Comparison of ENCODE assay signal across 20 cellular contexts in the genomic region with DNA sequence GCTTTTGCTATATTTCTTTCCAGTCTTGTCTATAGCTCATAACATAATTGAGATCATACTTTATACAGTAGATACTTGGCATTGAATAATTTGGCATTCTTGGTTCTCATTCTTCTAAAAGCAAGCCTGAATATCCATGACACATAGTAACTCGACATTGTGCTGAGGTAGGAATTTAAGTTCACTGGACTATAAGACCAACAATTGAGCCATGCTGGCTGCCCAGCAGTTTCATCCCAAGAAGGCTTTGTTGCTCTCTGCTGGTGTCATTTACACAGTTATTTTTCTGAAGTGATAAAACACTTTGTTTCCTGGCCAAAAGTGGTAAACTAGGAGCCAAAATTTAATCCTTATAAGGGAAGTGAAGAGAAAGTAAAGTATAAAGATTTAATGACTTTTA.
DNase-seq lines count a peak whose midpoint lies in the region; ATAC-seq and TF ChIP-seq lines count a peak whose summit lies in the region.
"Had no signal": no experiment of that assay in that cellular context is flagged by ENCODE, and none has a peak within 500 bp of the region (broad histone marks: within the 10 kb centered on the region; RNA-seq: fewer than 3 reads in every experiment).

No MANE protein-coding gene starts in this region.

- H3K9ac ChIP-seq in subcutaneous abdominal adipose tissue (ENCODE audit: low read length in 5 of 5), result no peak overlapping the region

- 48 to 54% methylated on average over 1 of the region's 1 CpG for WGBS in body of pancreas, 2 donors

- intact Hi-C loops in MCF 10A (cut with micrococcal nuclease) (no loop called here), breast epithelium (cut with DNase I; ENCODE audit: low total_unique reads) (no loop called here), body of pancreas (cut with DNase I) (no loop called here)

- H3K36me3 Mint-ChIP-seq in MCF 10A (ENCODE audit: insufficient read depth, unreplicated experiment), result no peaks in the 10 kb centered on the region
- H3K36me3 Mint-ChIP-seq: CD4-positive, CD25-positive, alpha-beta regulatory T cell had no signal

- H3K4me1 Mint-ChIP-seq in MCF 10A (ENCODE audit: insufficient read depth, unreplicated experiment), result peaks cover 20% of the 10 kb centered on the region
- H3K4me1 Mint-ChIP-seq: B cell; CD4-positive, CD25-positive, alpha-beta regulatory T cell had no signal

- peak overlapping the region; percentile 67 for H3K27ac Mint-ChIP-seq in MCF 10A (ENCODE audit: low read depth, unreplicated experiment)
- H3K27ac Mint-ChIP-seq: B cell; CD4-positive, CD25-positive, alpha-beta regulatory T cell had no signal

- no peaks in the 10 kb centered on the region for H3K9me3 Mint-ChIP-seq in MCF 10A (ENCODE audit: unreplicated experiment)

- POLR2A ChIA-PET in MCF 10A (lab: Yijun Ruan, JAX), result interaction anchor here (0.6 to 2.2 kb wide), 6 partner anchors 11 to 338 kb away, joined by 3 to 7 read pairs (median 3); no protein-coding TSS in a partner anchor

- CTCF ChIA-PET in MCF 10A (lab: Yijun Ruan, JAX), result interaction anchor here (0.7 to 2.0 kb wide), 4 partner anchors 178 to 272 kb away, joined by 3 to 7 read pairs (median 3); no protein-coding TSS in a partner anchor

- no peak overlapping the region for H3K4me3 ChIP-seq in breast epithelium
- no peak overlapping the region for H3K4me3 ChIP-seq in cardiac fibroblast (replicated peaks in 1 of 2; ENCODE audit: low read depth in 2 of 2, low read length in 2 of 2)
- H3K4me3 ChIP-seq in subcutaneous abdominal adipose tissue (ENCODE audit: low read depth in 1 of 5, low read length in 5 of 5), result no peak overlapping the region
- H3K4me3 ChIP-seq in body of pancreas, result no peak overlapping the region
- H3K4me3 ChIP-seq: Peyer's patch had no signal

- TF ChIP-seq POLR2A in breast epithelium (IDR thresholded peaks at IDR 0.05) (no peak), body of pancreas (IDR thresholded peaks at IDR 0.05) (no peak)

- DNase-seq in MCF 10A (ENCODE audit: unreplicated experiment) (no peak), breast epithelium (ENCODE audit: low spot score in 2 of 2) (no peak), cardiac fibroblast (ENCODE audit: low read depth in 2 of 2) (peak; percentile 38 to 55), iris pigment epithelial cell (ENCODE audit: low read depth) (peak; percentile 20), body of pancreas (no peak), cerebellar cortex (ENCODE audit: low spot score) (no peak)
- no peak for DNase-seq in activated CD8-positive, alpha-beta memory T cell treated with anti-CD3 and anti-CD28 coated beads, Interleukin-2, amount 50 U/mL, for 4 hours
- DNase-seq: CD4-positive, CD25-positive, alpha-beta regulatory T cell; KG1; MM.1S; NCI-H1105; NCI-H1694 treated with DMSO at 0.1 percent for 48 hours; NCI-H2107; NCI-H2227 treated with DMSO at 0.1 percent for 48 hours; NCI-H524 treated with DMSO at 0.1 percent for 48 hours; Peyer's patch; SHP77 had no signal

- no peak for ATAC-seq in body of pancreas

- H3K9me3 ChIP-seq in breast epithelium (no peaks in the 10 kb centered on the region), subcutaneous abdominal adipose tissue (ENCODE audit: control insufficient read depth in 5 of 5, low read length in 5 of 5) (no peaks in the 10 kb centered on the region), body of pancreas (no peaks in the 10 kb centered on the region)
- H3K9me3 ChIP-seq: Peyer's patch had no signal

- no peak overlapping the region for H3K4me3 Mint-ChIP-seq in MCF 10A (ENCODE audit: unreplicated experiment)
- H3K4me3 Mint-ChIP-seq: B cell; CD4-positive, CD25-positive, alpha-beta regulatory T cell had no signal

- H3K27me3 Mint-ChIP-seq in MCF 10A (ENCODE audit: insufficient read depth, unreplicated experiment), result no peaks in the 10 kb centered on the region
- H3K27me3 Mint-ChIP-seq: B cell; CD4-positive, CD25-positive, alpha-beta regulatory T cell had no signal

- no peaks in the 10 kb centered on the region for H3K36me3 ChIP-seq in breast epithelium
- H3K36me3 ChIP-seq in subcutaneous abdominal adipose tissue (ENCODE audit: control insufficient read depth in 5 of 5, insufficient read depth in 5 of 5, low read length in 5 of 5), result no peaks in the 10 kb centered on the region
- H3K36me3 ChIP-seq in body of pancreas (replicated peaks in 1 of 2; ENCODE audit: insufficient read depth in 1 of 2, low read depth in 2 of 2), result no peaks in the 10 kb centered on the region
- H3K36me3 ChIP-seq: Peyer's patch had no signal

- H3K27me3 ChIP-seq in breast epithelium, result no peaks in the 10 kb centered on the region
- H3K27me3 ChIP-seq in subcutaneous abdominal adipose tissue (ENCODE audit: control insufficient read depth in 5 of 5, insufficient read depth in 4 of 5, low read length in 5 of 5), result no peaks in the 10 kb centered on the region
- H3K27me3 ChIP-seq in body of pancreas, result no peaks in the 10 kb centered on the region
- H3K27me3 ChIP-seq: Peyer's patch had no signal

- H3K27ac ChIP-seq in breast epithelium, result peak overlapping the region in 1 of 2 donors; percentile 52
- H3K27ac ChIP-seq in subcutaneous abdominal adipose tissue (ENCODE audit: low read depth, low read length), result peak overlapping the region; percentile 66
- no peak overlapping the region for H3K27ac ChIP-seq in body of pancreas
- H3K27ac ChIP-seq: 22Rv1, Peyer's patch had no signal

- no peaks in the 10 kb centered on the region for H3K4me1 ChIP-seq in breast epithelium
- H3K4me1 ChIP-seq in subcutaneous abdominal adipose tissue (ENCODE audit: control insufficient read depth in 5 of 5, insufficient read depth in 5 of 5, low read length in 5 of 5), result peaks cover 2 to 23% (median 18%) of the 10 kb centered on the region in 5 donors
- no peaks in the 10 kb centered on the region for H3K4me1 ChIP-seq in body of pancreas
- H3K4me1 ChIP-seq: Peyer's patch had no signal

- BruUV-seq in MCF 10A (replicated peaks; lab: Mats Ljungman, UMichigan), result no TSS peak

- TF ChIP-seq CTCF in MCF 10A (IDR thresholded peaks at IDR 0.05; ENCODE audit: unreplicated experiment), result no peak
- TF ChIP-seq CTCF in breast epithelium (IDR thresholded peaks at IDR 0.05), result no peak
- TF ChIP-seq CTCF in cardiac fibroblast (IDR thresholded peaks at IDR 0.05; ENCODE audit: low read depth, low read length), result no peak
- TF ChIP-seq CTCF in body of pancreas (IDR thresholded peaks at IDR 0.05), result no peak

Comparison
In these comparisons a context has a peak if more than half of its experiments do, and no peak if none do; other contexts are left out.
1. DNase-seq: peak in cardiac fibroblast (2 of 2) and iris pigment epithelial cell (single experiment); none in MCF 10A (single experiment), breast epithelium (0 of 2), activated CD8-positive, alpha-beta memory T cell treated with anti-CD3 and anti-CD28 coated beads, Interleukin-2, amount 50 U/mL, for 4 hours (single experiment), body of pancreas (0 of 4) and cerebellar cortex (single experiment).